In the genomic region with DNA sequence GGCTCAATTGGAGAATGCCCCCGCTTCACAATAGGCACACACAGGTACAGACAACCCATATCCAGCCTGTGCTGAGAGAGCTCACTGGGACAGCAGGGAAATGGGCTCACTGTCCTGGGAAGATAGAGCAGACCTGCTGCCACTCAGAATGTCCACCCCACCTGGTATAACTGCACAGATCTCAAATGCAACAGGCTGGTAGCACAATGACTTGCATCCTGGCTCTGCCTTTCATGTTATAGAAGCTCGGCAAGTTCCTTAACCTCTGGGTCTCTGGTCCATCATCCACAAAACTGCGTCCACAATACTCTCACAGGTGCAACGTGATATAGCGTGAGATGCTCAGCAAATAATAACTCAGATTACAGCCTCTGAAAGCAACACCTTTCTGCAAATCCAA, we compare ENCODE assay signal across 22 cellular contexts.
"Had no signal": no experiment of that assay in that cellular context is flagged by ENCODE, and none has a peak within 500 bp of the region (broad histone marks: within the 10 kb centered on the region; RNA-seq: fewer than 3 reads in every experiment).

No MANE protein-coding gene starts in this region.

- H3K4me3 ChIP-seq: esophagus squamous epithelium, hepatocyte, lung, mucosa of descending colon, neural progenitor cell, prostate gland, skin epidermis, spleen, thoracic aorta, tibial nerve, upper lobe of left lung, uterus had no signal

- ATAC-seq: left lobe of liver; mucosa of descending colon; right cardiac atrium; stimulated activated naive CD8-positive, alpha-beta T cell treated with anti-CD3 and anti-CD28 coated beads, Interleukin-15, Interleukin-2, amounts not matched to agents 100 U/mL and 50 U/mL, for 24 hours had no signal

- H3K27ac ChIP-seq: esophagus squamous epithelium, hepatocyte, neural progenitor cell, prostate gland, skin epidermis, spleen, thoracic aorta, tibial nerve, upper lobe of left lung, uterus had no signal

- H3K4me1 ChIP-seq: esophagus squamous epithelium, prostate gland, spleen, tibial nerve, upper lobe of left lung, uterus had no signal

- H3K27me3 ChIP-seq: esophagus squamous epithelium, hepatocyte, neural progenitor cell, tibial nerve, upper lobe of left lung, uterus had no signal

- DNase-seq: cerebellar nuclear complex; effector memory CD4-positive, alpha-beta T cell; erythroblast; esophagus squamous epithelium; foreskin melanocyte; kidney; mucosa of descending colon; naive B cell; right cardiac atrium; spleen; stimulated activated CD4-positive, alpha-beta T cell treated with anti-CD3 and anti-CD28 coated beads, Interleukin-4, amount 100 ng/mL, for 4 hours; stimulated activated naive CD8-positive, alpha-beta T cell treated with anti-CD3 and anti-CD28 coated beads, Interleukin-15, Interleukin-2, amounts not matched to agents 100 U/mL and 50 U/mL, for 24 hours; uterus had no signal

- H3K9me3 ChIP-seq: esophagus squamous epithelium, mucosa of descending colon, prostate gland, spleen, thoracic aorta, tibial nerve, upper lobe of left lung, uterus had no signal

- H3K36me3 ChIP-seq: esophagus squamous epithelium, neural progenitor cell, prostate gland, spleen, thoracic aorta, tibial nerve, upper lobe of left lung, uterus had no signal
